ENCODE assay signal across 9 cellular contexts in the genomic region with DNA sequence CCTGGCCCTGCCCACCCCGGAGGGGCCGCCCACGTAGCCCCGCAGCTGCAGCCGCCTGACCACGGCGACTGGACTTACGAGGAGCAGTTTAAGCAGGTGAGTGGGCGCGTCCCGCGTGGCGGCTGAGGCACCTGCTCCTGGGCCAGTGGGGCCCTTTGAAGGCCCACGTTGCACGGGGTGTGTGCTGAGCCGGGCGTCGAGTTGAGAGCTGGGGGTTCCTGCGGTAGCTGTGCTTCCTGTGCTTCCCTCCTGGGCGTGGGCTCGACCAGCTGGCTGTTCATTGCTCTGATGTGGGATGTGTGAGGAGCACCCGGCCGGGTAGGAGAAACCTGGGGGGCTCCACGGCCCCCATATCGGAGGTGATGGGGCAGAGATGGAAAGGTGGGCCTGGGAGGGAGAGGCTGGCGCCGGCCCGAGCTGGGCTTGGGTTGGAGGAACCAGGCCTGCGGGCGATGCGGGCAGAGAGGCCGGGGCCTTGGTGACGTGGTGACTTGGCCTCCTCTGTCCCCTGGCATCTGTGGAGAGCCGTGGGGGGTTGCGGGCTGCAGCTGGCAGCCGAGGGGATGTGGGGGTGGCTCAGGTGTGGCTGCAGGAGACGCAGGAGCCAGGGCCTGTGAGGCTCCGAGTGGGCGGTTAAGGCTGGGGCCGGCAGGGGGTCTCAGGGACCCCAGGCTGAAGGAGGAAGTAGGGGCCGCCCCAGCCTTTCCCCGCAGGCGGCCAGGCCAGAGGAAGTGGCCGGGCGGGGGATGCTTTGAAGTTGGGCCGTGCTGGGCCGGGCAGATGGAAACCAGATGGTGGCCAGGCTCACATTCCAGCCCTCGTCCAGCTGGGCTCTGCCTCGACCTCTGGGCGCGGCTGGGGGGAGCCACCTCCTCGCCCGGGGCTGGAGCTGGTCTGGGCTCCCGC. TPM values are rescaled to one million over a fixed set of nuclear protein-coding genes. Genes with fewer than 3 reads are reported as not detected.
DNase-seq lines count a peak whose midpoint lies in the region; ATAC-seq and TF ChIP-seq lines count a peak whose summit lies in the region.
"Had no signal": no experiment of that assay in that cellular context is flagged by ENCODE, and none has a peak within 500 bp of the region (broad histone marks: within the 10 kb centered on the region; RNA-seq: fewer than 3 reads in every experiment).

No MANE protein-coding gene starts in this region.

- H3K27me3 Mint-ChIP-seq in brain = peaks cover 3% of the 10 kb centered on the region

- H3K4me1 Mint-ChIP-seq in brain = peaks cover 10% of the 10 kb centered on the region

- H3K27ac ChIP-seq in substantia nigra (ENCODE audit: low read depth, low read length, poor library complexity, severe bottlenecking) = peak overlapping the region; percentile 42
- H3K27ac ChIP-seq: KMS-11 had no signal

- H3K27ac Mint-ChIP-seq in brain = peak overlapping the region in 2 of 5 experiments; percentile 55 to 92

- peak overlapping the region in 3 of 5 experiments; percentile 10 to 66 (median 58) for H3K4me3 Mint-ChIP-seq in brain

- H3K36me3 Mint-ChIP-seq in brain = peaks cover 58% of the 10 kb centered on the region

- DNase-seq in DMS 273 treated with DMSO at 0.1 percent for 48 hours (lab: John Stamatoyannopoulos, UW) (peak; percentile 30), NCI-H69 (lab: John Stamatoyannopoulos, UW) (peak; percentile 93), iris pigment epithelial cell (ENCODE audit: low read depth) (peak; percentile 94), substantia nigra (lab: John Stamatoyannopoulos, UW) (peak in 10 of 49 donors; percentile 8 to 92 (median 26)), NCI-H146 (lab: John Stamatoyannopoulos, UW) (no peak), NOMO-1 (lab: John Stamatoyannopoulos, UW; ENCODE audit: unreplicated experiment in 2 of 2) (no peak)

- peaks cover 0 to 3% (median 2%) of the 10 kb centered on the region in 5 experiments for H3K9me3 Mint-ChIP-seq in brain

- ATAC-seq in HG02759 (IDR thresholded peaks at IDR 0.05; ENCODE audit: unreplicated experiment) = no peak

- no peak for TF ChIP-seq CTCF in brain (conservative IDR thresholded peaks at IDR 0.05)

RNA-seq across cellular contexts. Expression of gene ARID3A, which starts 7.1 kb away (rescaled TPM):
- 3.0 TPM for polyA plus RNA-seq in brain (ENCODE audit: insufficient read depth, low read depth, low replicate concordance)

RNA-seq across cellular contexts. Expression of gene KISS1R, which starts 15.8 kb away (rescaled TPM):
- polyA plus RNA-seq in brain (ENCODE audit: insufficient read depth, low read depth, low replicate concordance) = 0.73 TPM

RNA-seq across cellular contexts. Expression of gene R3HDM4, which starts 19.9 kb away (rescaled TPM):
- polyA plus RNA-seq in brain (ENCODE audit: insufficient read depth, low read depth, low replicate concordance) = 96.1 TPM

RNA-seq across cellular contexts. Expression of gene RNU6-9, which starts 39.6 kb away (rescaled TPM):
- not detected for polyA plus RNA-seq in brain (ENCODE audit: insufficient read depth, low read depth, low replicate concordance)

RNA-seq across cellular contexts. Expression of gene MED16, which starts 39.9 kb away (rescaled TPM):
- 95.1 TPM for polyA plus RNA-seq in brain (ENCODE audit: insufficient read depth, low read depth, low replicate concordance)

Comparison
In these comparisons a context has a peak if more than half of its experiments do, and no peak if none do; other contexts are left out.
1. DNase-seq: peak in DMS 273 treated with DMSO at 0.1 percent for 48 hours (single experiment), NCI-H69 (single experiment) and iris pigment epithelial cell (single experiment); none in NCI-H146 (single experiment) and NOMO-1 (0 of 2).